Comparison of ENCODE assay signal across 8 cellular contexts in the genomic region with DNA sequence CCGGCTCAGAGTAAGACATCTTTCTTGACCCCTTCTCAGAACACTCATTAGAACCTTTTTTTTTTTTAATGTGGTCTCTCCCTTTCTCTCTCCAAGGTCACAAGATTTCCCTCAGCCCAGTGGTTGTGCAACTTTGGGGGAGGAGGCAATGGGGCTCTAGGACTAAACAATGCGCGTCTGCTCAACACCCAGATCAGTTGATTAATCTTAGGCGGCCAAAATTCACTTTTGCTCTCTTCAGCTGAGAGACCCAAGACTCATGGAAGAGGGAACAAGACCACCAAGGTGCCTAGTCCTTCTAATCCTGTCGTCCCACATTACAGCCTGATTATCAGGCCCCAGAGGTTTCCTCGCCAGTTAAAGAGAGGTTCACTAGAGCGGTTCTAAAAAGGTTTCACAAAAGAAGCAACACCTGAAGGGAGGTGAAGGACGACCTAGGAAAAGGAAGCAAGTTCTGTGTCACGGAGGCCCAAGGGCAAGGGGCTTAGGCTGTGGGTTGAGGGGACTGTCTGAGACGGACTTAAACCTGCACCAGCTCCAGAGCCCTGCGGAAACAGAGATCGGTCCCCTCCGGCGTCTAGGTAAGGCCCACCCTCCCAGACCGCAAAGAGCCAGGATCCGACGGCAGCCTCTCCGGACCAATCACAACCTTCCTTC. TPM values are rescaled to one million over a fixed set of nuclear protein-coding genes. Genes with fewer than 3 reads are reported as not detected.
DNase-seq lines count a peak whose midpoint lies in the region; ATAC-seq lines count a peak whose summit lies in the region.

No MANE protein-coding gene starts in this region.

- peak overlapping the region; percentile 90 to 97 (median 94) for H3K4me3 Mint-ChIP-seq in CD4-positive, CD25-positive, alpha-beta regulatory T cell
- H3K4me3 Mint-ChIP-seq in activated T-helper 17 cell treated with anti-CD3 and anti-CD28 coated beads, Interleukin-2, amount 50 U/mL, for 72 hours, result peak overlapping the region; percentile 86

- no peaks in the 10 kb centered on the region for H3K9me3 ChIP-seq in CD4-positive, CD25-positive, alpha-beta regulatory T cell (ENCODE audit: control insufficient read depth in 2 of 2, low read length in 2 of 2)

- peaks cover 38% of the 10 kb centered on the region for H3K4me1 ChIP-seq in CD4-positive, CD25-positive, alpha-beta regulatory T cell (ENCODE audit: control insufficient read depth, insufficient read depth, low read length, poor library complexity, severe bottlenecking)

- intact Hi-C loops in left cardiac atrium (cut with DNase I), result loop anchor here in 1 of 2 donors (5.0 to 10.0 kb wide), 2 partner anchors 48 to 175 kb away; partner anchors contain the start of genes AAAS and PCBP2

- H3K27ac ChIP-seq in CD4-positive, CD25-positive, alpha-beta regulatory T cell (ENCODE audit: insufficient read depth, low read length, poor library complexity, severe bottlenecking), result peak overlapping the region; percentile 99

- ATAC-seq in CD4-positive, CD25-positive, alpha-beta regulatory T cell (ENCODE audit: low read depth in 2 of 2), result no peak
- ATAC-seq in activated T-helper 17 cell treated with anti-CD3 and anti-CD28 coated beads, Interleukin-2, amount 50 U/mL, for 72 hours (replicated peaks), result no peak
- ATAC-seq in left cardiac atrium (peak; percentile 1 to 10), HG03045 (IDR thresholded peaks at IDR 0.05; ENCODE audit: unreplicated experiment) (no peak)

- peaks cover 9% of the 10 kb centered on the region for H3K36me3 Mint-ChIP-seq in CD4-positive, CD25-positive, alpha-beta regulatory T cell
- peaks cover 11% of the 10 kb centered on the region for H3K36me3 Mint-ChIP-seq in activated T-helper 17 cell treated with anti-CD3 and anti-CD28 coated beads, Interleukin-2, amount 50 U/mL, for 72 hours (ENCODE audit: low read depth)

- peak overlapping the region; percentile 77 for H3K4me3 ChIP-seq in CD4-positive, CD25-positive, alpha-beta regulatory T cell (ENCODE audit: low read depth, low read length)

- peaks cover 0 to 65% (median 29%) of the 10 kb centered on the region in 4 donors for H3K4me1 Mint-ChIP-seq in CD4-positive, CD25-positive, alpha-beta regulatory T cell
- peaks cover 10% of the 10 kb centered on the region for H3K4me1 Mint-ChIP-seq in activated T-helper 17 cell treated with anti-CD3 and anti-CD28 coated beads, Interleukin-2, amount 50 U/mL, for 72 hours

- no peaks in the 10 kb centered on the region for H3K9me3 Mint-ChIP-seq in CD4-positive, CD25-positive, alpha-beta regulatory T cell
- H3K9me3 Mint-ChIP-seq in activated T-helper 17 cell treated with anti-CD3 and anti-CD28 coated beads, Interleukin-2, amount 50 U/mL, for 72 hours, result no peaks in the 10 kb centered on the region

- H3K27me3 Mint-ChIP-seq in CD4-positive, CD25-positive, alpha-beta regulatory T cell, result no peaks in the 10 kb centered on the region
- no peaks in the 10 kb centered on the region for H3K27me3 Mint-ChIP-seq in activated T-helper 17 cell treated with anti-CD3 and anti-CD28 coated beads, Interleukin-2, amount 50 U/mL, for 72 hours

- peak overlapping the region; percentile 96 to 98 (median 98) for H3K27ac Mint-ChIP-seq in CD4-positive, CD25-positive, alpha-beta regulatory T cell
- H3K27ac Mint-ChIP-seq in activated T-helper 17 cell treated with anti-CD3 and anti-CD28 coated beads, Interleukin-2, amount 50 U/mL, for 72 hours, result peak overlapping the region; percentile 85

- H3K36me3 ChIP-seq in CD4-positive, CD25-positive, alpha-beta regulatory T cell (ENCODE audit: control insufficient read depth, insufficient read depth, low read length), result peaks cover 8% of the 10 kb centered on the region

- no peak for DNase-seq in CD4-positive, CD25-positive, alpha-beta regulatory T cell
- peak; percentile 48 for DNase-seq in HuH-7 (ENCODE audit: low spot score)
- peak; percentile 71 for DNase-seq in left cardiac atrium
- peak; percentile 80 for DNase-seq in renal cortical epithelial cell (ENCODE audit: low read depth)
- no peak for DNase-seq in GOT3 (lab: John Stamatoyannopoulos, UW)
- DNase-seq in activated gamma-delta T cell treated with Interleukin-2 at 50 U/mL for 16 hours, result no peak

- H3K27me3 ChIP-seq in CD4-positive, CD25-positive, alpha-beta regulatory T cell (ENCODE audit: control insufficient read depth, insufficient read depth, low read length), result no peaks in the 10 kb centered on the region

RNA-seq across cellular contexts. Expression of gene TARBP2, which starts 0.8 kb away (rescaled TPM):
- 25.1 TPM for total RNA-seq in CD4-positive, CD25-positive, alpha-beta regulatory T cell
- 10 to 100 TPM; 22.5 to 29.1 (median 25.6) TPM for polyA plus RNA-seq in CD4-positive, CD25-positive, alpha-beta regulatory T cell
- 10 to 100 TPM; 21.7 to 44.0 TPM for total RNA-seq in activated T-helper 17 cell treated with anti-CD3 and anti-CD28 coated beads, Interleukin-2, amount 50 U/mL, for 72 hours
- total RNA-seq in left cardiac atrium (10 to 100 TPM; 12.5 to 15.3 TPM), renal cortical epithelial cell (28.8 and 52.3 TPM in 2 replicates)

RNA-seq across cellular contexts. Expression of gene MAP3K12, which starts 1.0 kb away (rescaled TPM):
- total RNA-seq in CD4-positive, CD25-positive, alpha-beta regulatory T cell, result 31.5 TPM
- polyA plus RNA-seq in CD4-positive, CD25-positive, alpha-beta regulatory T cell, result 1 to 10 TPM; 3.8 to 4.6 (median 4.4) TPM
- total RNA-seq in activated T-helper 17 cell treated with anti-CD3 and anti-CD28 coated beads, Interleukin-2, amount 50 U/mL, for 72 hours, result 10 to 100 TPM; 18.2 to 20.4 TPM
- total RNA-seq in left cardiac atrium (1 to 10 TPM; 9.1 to 9.7 TPM), renal cortical epithelial cell (2.3 and 18.7 TPM in 2 replicates)

RNA-seq across cellular contexts. Expression of gene NPFF, which starts 7.0 kb away (rescaled TPM):
- not detected for total RNA-seq in CD4-positive, CD25-positive, alpha-beta regulatory T cell
- polyA plus RNA-seq in CD4-positive, CD25-positive, alpha-beta regulatory T cell, result not detected
- not detected for total RNA-seq in activated T-helper 17 cell treated with anti-CD3 and anti-CD28 coated beads, Interleukin-2, amount 50 U/mL, for 72 hours
- not detected for total RNA-seq in left cardiac atrium
- total RNA-seq in renal cortical epithelial cell, result not detected in 2 replicates

RNA-seq across cellular contexts. Expression of gene PCBP2, which starts 48.3 kb away (rescaled TPM):
- 931 TPM for total RNA-seq in CD4-positive, CD25-positive, alpha-beta regulatory T cell
- polyA plus RNA-seq in CD4-positive, CD25-positive, alpha-beta regulatory T cell, result 100 to 1,000 TPM; 113 to 150 (median 134) TPM
- total RNA-seq in activated T-helper 17 cell treated with anti-CD3 and anti-CD28 coated beads, Interleukin-2, amount 50 U/mL, for 72 hours, result 100 to 1,000 TPM; 763 to 862 TPM
- 100 to 1,000 TPM; 504 to 545 TPM for total RNA-seq in left cardiac atrium
- 217 and 526 TPM in 2 replicates for total RNA-seq in renal cortical epithelial cell

RNA-seq across cellular contexts. Expression of gene PRR13, which starts 58.7 kb away (rescaled TPM):
- total RNA-seq in CD4-positive, CD25-positive, alpha-beta regulatory T cell, result 187 TPM
- 100 to 1,000 TPM; 525 to 639 (median 574) TPM for polyA plus RNA-seq in CD4-positive, CD25-positive, alpha-beta regulatory T cell
- total RNA-seq in activated T-helper 17 cell treated with anti-CD3 and anti-CD28 coated beads, Interleukin-2, amount 50 U/mL, for 72 hours, result 100 to 1,000 TPM; 193 to 216 TPM
- 10 to 100 TPM; 73.5 to 90.2 TPM for total RNA-seq in left cardiac atrium
- 34.7 and 45.1 TPM in 2 replicates for total RNA-seq in renal cortical epithelial cell

Comparison
In these comparisons a context has a peak if more than half of its experiments do, and no peak if none do; other contexts are left out.
1. ATAC-seq: peak in left cardiac atrium (2 of 2); none in CD4-positive, CD25-positive, alpha-beta regulatory T cell (0 of 2), activated T-helper 17 cell treated with anti-CD3 and anti-CD28 coated beads, Interleukin-2, amount 50 U/mL, for 72 hours (single experiment) and HG03045 (single experiment).
2. DNase-seq: peak in HuH-7 (single experiment), left cardiac atrium (single experiment) and renal cortical epithelial cell (single experiment); none in CD4-positive, CD25-positive, alpha-beta regulatory T cell (0 of 3), GOT3 (single experiment) and activated gamma-delta T cell treated with Interleukin-2 at 50 U/mL for 16 hours (single experiment).